ENCODE assay signal across 28 cellular contexts in the genomic region with DNA sequence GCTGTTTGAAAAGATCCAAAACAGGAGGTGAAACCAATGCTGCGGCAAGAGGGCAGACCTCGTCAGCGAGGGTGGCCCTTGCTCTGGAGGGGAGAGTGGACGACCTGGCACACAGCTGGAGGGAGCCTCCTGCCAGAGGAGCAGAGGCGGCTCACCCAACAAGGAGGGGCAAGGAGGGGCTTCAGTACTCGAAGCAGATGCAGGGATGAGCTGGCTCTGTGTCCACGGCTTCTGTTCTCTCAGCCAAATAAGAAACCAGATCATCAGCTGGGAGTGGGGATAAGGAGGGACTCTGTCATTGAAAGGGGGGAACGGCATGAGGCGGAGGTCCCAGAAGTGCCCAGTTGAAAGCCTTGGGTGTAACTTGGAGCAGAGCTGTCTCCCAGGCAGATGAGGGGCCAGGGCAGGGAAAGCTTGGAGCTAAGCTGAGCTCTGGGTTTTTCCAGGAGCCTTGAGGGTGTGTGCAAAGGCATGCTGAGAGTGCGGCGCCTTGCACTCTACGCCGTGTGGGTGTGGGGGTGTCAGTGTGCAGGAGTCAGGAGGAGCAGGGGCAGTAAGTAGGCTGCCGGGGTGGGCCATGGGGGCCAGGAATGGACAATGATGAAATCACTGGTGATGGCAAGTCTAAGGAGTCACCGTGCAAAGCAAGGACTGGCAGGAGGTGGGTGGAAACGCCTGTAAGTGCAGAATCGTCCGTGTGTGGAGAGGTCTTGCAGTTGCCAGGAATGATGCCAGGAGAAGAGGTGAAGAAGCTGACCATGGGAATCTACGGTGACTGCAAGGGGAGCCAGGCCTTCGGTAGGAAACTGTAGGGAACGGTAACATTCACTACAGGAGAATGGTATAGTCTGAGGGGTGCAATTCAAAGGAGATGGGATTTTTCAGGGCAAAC.
DNase-seq lines count a peak whose midpoint lies in the region; ATAC-seq, FAIRE-seq and TF ChIP-seq lines count a peak whose summit lies in the region.
"Had no signal": no experiment of that assay in that cellular context is flagged by ENCODE, and none has a peak within 500 bp of the region (broad histone marks: within the 10 kb centered on the region; RNA-seq: fewer than 3 reads in every experiment).

No MANE protein-coding gene starts in this region.

- H3K36me3 ChIP-seq in HepG2 (replicated peaks in 1 of 2; ENCODE audit: control insufficient read depth in 1 of 2, insufficient read depth in 2 of 2, low read length in 2 of 2), result peaks cover 2 to 4% of the 10 kb centered on the region in 2 experiments; a peak in 2 of 5 replicates
- H3K36me3 ChIP-seq in right lobe of liver, result no peaks in the 10 kb centered on the region
- H3K36me3 ChIP-seq: tibial artery had no signal

- TF ChIP-seq CTCF in HepG2 (CRISPR knock-in tag; IDR thresholded peaks at IDR 0.05), result no peak
- no peak for TF ChIP-seq CTCF in right lobe of liver (IDR thresholded peaks at IDR 0.05)

- ATAC-seq in HepG2 (no peak), right lobe of liver (no peak), SK-N-SH treated with all-trans-retinoic acid at 6 μM for 48 hours (no peak)
- ATAC-seq: body of pancreas; naive thymus-derived CD4-positive, alpha-beta T cell had no signal

- no peak overlapping the region for H2AFZ ChIP-seq in HepG2 (ENCODE audit: low read length)

- no TSS peak for BruUV-seq in HepG2 (replicated peaks; lab: Mats Ljungman, UMichigan)

- H3K4me1 ChIP-seq in HepG2 (ENCODE audit: insufficient read depth, low read length) (peaks cover 82% of the 10 kb centered on the region), right lobe of liver (peaks cover 0 to 29% (median 8%) of the 10 kb centered on the region in 4 donors)
- H3K4me1 ChIP-seq: body of pancreas, tibial artery had no signal

- peak overlapping the region; percentile 83 for H3K9ac ChIP-seq in HepG2 (ENCODE audit: insufficient read depth, low read depth, low read length)

- H3K79me2 ChIP-seq in HepG2 (ENCODE audit: insufficient read depth, low read length), result peaks cover 44% of the 10 kb centered on the region

- H3K27ac ChIP-seq in HepG2 (ENCODE audit: extremely low read length, insufficient read depth, low read length), result peak overlapping the region; percentile 96
- H3K27ac ChIP-seq in right lobe of liver, result no peak overlapping the region
- H3K27ac ChIP-seq: 22Rv1, body of pancreas, tibial artery had no signal

- TF ChIP-seq RAD21 in HepG2 (CRISPR knock-in tag; IDR thresholded peaks at IDR 0.05), result no peak

- CTCF ChIA-PET in HepG2 (lab: Yijun Ruan, JAX; ENCODE audit: low intra/inter-chr PET ratio, low total read pairs), result no interaction called here

- POLR2A ChIA-PET in HepG2 (lab: Yijun Ruan, JAX), result interaction anchor here (0.7 to 10.5 kb wide), 8 partner anchors 11 to 314 kb away, joined by 3 to 431 read pairs (median 18); partner anchors contain the start of gene FOXQ1

- in situ Hi-C loops in HepG2 (cut with HindIII; ENCODE audit: extremely low pct_ligation_motif_present, low pct_unique_long_range_greater_than_20kb), result loop anchor here (5.0 kb wide), 1 partner anchor 36 kb away; no protein-coding TSS in a partner anchor

- WGBS in HepG2 (ENCODE audit: low lambda C conversion rate), result 93% methylated on average over 21 of the region's 21 CpGs
- 80% methylated on average over 9 of the region's 21 CpGs for WGBS in right lobe of liver (ENCODE audit: insufficient coverage, low coverage, low lambda C conversion rate, missing lambda C conversion rate)

- TF ChIP-seq POLR2A in HepG2 (IDR thresholded peaks at IDR 0.05; ENCODE audit: insufficient read depth in 1 of 2, low read depth in 2 of 2, low read length in 2 of 2), result no peak; a peak in 1 of 4 replicates
- no peak for TF ChIP-seq POLR2A in right lobe of liver (IDR thresholded peaks at IDR 0.05)

- intact Hi-C loops in HepG2 (cut with micrococcal nuclease; ENCODE audit: unreplicated experiment), result no loop called here
- intact Hi-C loops in right lobe of liver (cut with DNase I), result no loop called here
- intact Hi-C loops in posterior vena cava (cut with DNase I), result no loop called here

- H3K9me3 ChIP-seq in HepG2 (ENCODE audit: low read length) (no peaks in the 10 kb centered on the region), right lobe of liver (no peaks in the 10 kb centered on the region)
- H3K9me3 ChIP-seq: body of pancreas, tibial artery had no signal

- DNase-seq in HepG2 (ENCODE audit: low spot score) (no peak), right lobe of liver (no peak), iPS-NIHi7 (ENCODE audit: extremely low spot score) (peak; percentile 8), renal cortical epithelial cell (ENCODE audit: low read depth) (peak; percentile 52), posterior vena cava (ENCODE audit: low spot score) (no peak), HT-29 (ENCODE audit: low spot score) (no peak), NCI-H82 treated with DMSO at 0.1 percent for 48 hours (lab: John Stamatoyannopoulos, UW; ENCODE audit: unreplicated experiment) (no peak)
- DNase-seq: activated CD4-positive, alpha-beta memory T cell treated with anti-CD3 and anti-CD28 coated beads, Interleukin-2, amount 10 ng/mL, durations not matched to agents 7 days and 5 days; activated naive CD4-positive, alpha-beta T cell treated with anti-CD3 and anti-CD28 coated beads, Interleukin-2, amount 10 ng/mL, durations not matched to agents 7 days and 5 days; body of pancreas; Calu3; dermis blood vessel endothelial cell; DND-41; GF-D8; glutamatergic neuron; GOT3; islet precursor cell; naive thymus-derived CD4-positive, alpha-beta T cell; NCI-H1048; NCI-H446; NCI-H774; retina; stimulated activated naive CD4-positive, alpha-beta T cell treated with Interleukin-2 at 50 U/mL for 16 hours; SW 1271 had no signal

- no peak for TF ChIP-seq EP300 in HepG2 (IDR thresholded peaks at IDR 0.05; ENCODE audit: low read depth in 2 of 2, low read length in 2 of 2)
- no peak for TF ChIP-seq EP300 in HepG2 (CRISPR knock-in tag; IDR thresholded peaks at IDR 0.05; ENCODE audit: borderline replicate concordance)

- H3K4me3 ChIP-seq in HepG2 (replicated peaks in 1 of 3; ENCODE audit: insufficient read depth in 1 of 3, low read depth in 2 of 3, low read length in 3 of 3), result peak overlapping the region; percentile 54 to 68 (median 59)
- H3K4me3 ChIP-seq in right lobe of liver, result no peak overlapping the region
- H3K4me3 ChIP-seq: body of pancreas, smooth muscle cell, tibial artery had no signal

- FAIRE-seq in HepG2 (lab: Jason Lieb, UNC), result no peak

- H3K4me2 ChIP-seq in HepG2 (ENCODE audit: low read depth, low read length), result peak overlapping the region; percentile 94
- H3K4me2 ChIP-seq: smooth muscle cell had no signal

- H3K27me3 ChIP-seq in HepG2 (ENCODE audit: control insufficient read depth in 1 of 2, insufficient read depth in 2 of 2, low read length in 2 of 2), result no peaks in the 10 kb centered on the region; a peak in 1 of 5 replicates
- H3K27me3 ChIP-seq in right lobe of liver, result no peaks in the 10 kb centered on the region
- H3K27me3 ChIP-seq: body of pancreas, tibial artery had no signal

- no peaks in the 10 kb centered on the region for H4K20me1 ChIP-seq in HepG2 (ENCODE audit: insufficient read depth, low read length)

TF ChIP-seq in HepG2, 621 proteins besides CTCF, POLR2A, EP300 and RAD21 (continues in another document):
- no peak for TF ChIP-seq ZBTB25 (CRISPR knock-in tag; IDR thresholded peaks at IDR 0.05)
- no peak for TF ChIP-seq ZNF367 (CRISPR knock-in tag; IDR thresholded peaks at IDR 0.05; ENCODE audit: borderline replicate concordance)

TF ChIP-seq in SK-N-SH treated with all-trans-retinoic acid at 6 μM for 48 hours, 23 proteins besides CTCF, POLR2A, EP300 and RAD21 (continues in another document):
- TF ChIP-seq ARNTL (CRISPR knock-in tag; IDR thresholded peaks at IDR 0.05; ENCODE audit: borderline replicate concordance, low read depth), result no peak
- TF ChIP-seq, protein P1, sequence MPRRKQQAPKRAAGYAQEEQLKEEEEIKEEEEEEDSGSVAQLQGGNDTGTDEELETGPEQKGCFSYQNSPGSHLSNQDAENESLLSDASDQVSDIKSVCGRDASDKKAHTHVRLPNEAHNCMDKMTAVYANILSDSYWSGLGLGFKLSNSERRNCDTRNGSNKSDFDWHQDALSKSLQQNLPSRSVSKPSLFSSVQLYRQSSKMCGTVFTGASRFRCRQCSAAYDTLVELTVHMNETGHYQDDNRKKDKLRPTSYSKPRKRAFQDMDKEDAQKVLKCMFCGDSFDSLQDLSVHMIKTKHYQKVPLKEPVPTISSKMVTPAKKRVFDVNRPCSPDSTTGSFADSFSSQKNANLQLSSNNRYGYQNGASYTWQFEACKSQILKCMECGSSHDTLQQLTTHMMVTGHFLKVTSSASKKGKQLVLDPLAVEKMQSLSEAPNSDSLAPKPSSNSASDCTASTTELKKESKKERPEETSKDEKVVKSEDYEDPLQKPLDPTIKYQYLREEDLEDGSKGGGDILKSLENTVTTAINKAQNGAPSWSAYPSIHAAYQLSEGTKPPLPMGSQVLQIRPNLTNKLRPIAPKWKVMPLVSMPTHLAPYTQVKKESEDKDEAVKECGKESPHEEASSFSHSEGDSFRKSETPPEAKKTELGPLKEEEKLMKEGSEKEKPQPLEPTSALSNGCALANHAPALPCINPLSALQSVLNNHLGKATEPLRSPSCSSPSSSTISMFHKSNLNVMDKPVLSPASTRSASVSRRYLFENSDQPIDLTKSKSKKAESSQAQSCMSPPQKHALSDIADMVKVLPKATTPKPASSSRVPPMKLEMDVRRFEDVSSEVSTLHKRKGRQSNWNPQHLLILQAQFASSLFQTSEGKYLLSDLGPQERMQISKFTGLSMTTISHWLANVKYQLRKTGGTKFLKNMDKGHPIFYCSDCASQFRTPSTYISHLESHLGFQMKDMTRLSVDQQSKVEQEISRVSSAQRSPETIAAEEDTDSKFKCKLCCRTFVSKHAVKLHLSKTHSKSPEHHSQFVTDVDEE (CRISPR knock-in tag; IDR thresholded peaks at IDR 0.05), result no peak
- no peak for TF ChIP-seq BACH2 (CRISPR knock-in tag; IDR thresholded peaks at IDR 0.05; ENCODE audit: borderline replicate concordance)
- no peak for TF ChIP-seq ZNF8 (CRISPR knock-in tag; IDR thresholded peaks at IDR 0.05)
- no peak for TF ChIP-seq CSDC2 (CRISPR knock-in tag; IDR thresholded peaks at IDR 0.05)
- TF ChIP-seq ZFP3 (CRISPR knock-in tag; IDR thresholded peaks at IDR 0.05), result no peak
- TF ChIP-seq, protein P2, sequence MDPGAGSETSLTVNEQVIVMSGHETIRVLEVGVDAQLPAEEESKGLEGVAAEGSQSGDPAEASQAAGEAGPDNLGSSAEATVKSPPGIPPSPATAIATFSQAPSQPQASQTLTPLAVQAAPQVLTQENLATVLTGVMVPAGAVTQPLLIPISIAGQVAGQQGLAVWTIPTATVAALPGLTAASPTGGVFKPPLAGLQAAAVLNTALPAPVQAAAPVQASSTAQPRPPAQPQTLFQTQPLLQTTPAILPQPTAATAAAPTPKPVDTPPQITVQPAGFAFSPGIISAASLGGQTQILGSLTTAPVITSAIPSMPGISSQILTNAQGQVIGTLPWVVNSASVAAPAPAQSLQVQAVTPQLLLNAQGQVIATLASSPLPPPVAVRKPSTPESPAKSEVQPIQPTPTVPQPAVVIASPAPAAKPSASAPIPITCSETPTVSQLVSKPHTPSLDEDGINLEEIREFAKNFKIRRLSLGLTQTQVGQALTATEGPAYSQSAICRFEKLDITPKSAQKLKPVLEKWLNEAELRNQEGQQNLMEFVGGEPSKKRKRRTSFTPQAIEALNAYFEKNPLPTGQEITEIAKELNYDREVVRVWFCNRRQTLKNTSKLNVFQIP (CRISPR knock-in tag; IDR thresholded peaks at IDR 0.05; ENCODE audit: borderline replicate concordance, low read depth), result no peak
- no peak for TF ChIP-seq ZFP30 (CRISPR knock-in tag; IDR thresholded peaks at IDR 0.05)

Comparison
In these comparisons a context has a peak if more than half of its experiments do, and no peak if none do; other contexts are left out.
1. H3K4me3 ChIP-seq: peak in HepG2 (3 of 3); none in right lobe of liver (0 of 3).
2. DNase-seq: peak in iPS-NIHi7 (single experiment) and renal cortical epithelial cell (single experiment); none in HepG2 (single experiment), right lobe of liver (0 of 3), posterior vena cava (single experiment), HT-29 (single experiment) and NCI-H82 treated with DMSO at 0.1 percent for 48 hours (single experiment).
3. Of the 2 proteins assayed by ChIP-seq in both HepG2 and SK-N-SH treated with all-trans-retinoic acid at 6 μM for 48 hours: peak only in HepG2: ARNTL; only in SK-N-SH treated with all-trans-retinoic acid at 6 μM for 48 hours: none; in both: none; in neither: 1.